ENCODE assay signal across 11 cellular contexts in genomic region chr10:99276848-99277486, GRCh38. TPM values are rescaled to one million over a fixed set of nuclear protein-coding genes. Genes with fewer than 3 reads are reported as not detected.
DNase-seq lines count a peak whose midpoint lies in the region; ATAC-seq and TF ChIP-seq lines count a peak whose summit lies in the region.
"Had no signal": no experiment of that assay in that cellular context is flagged by ENCODE, and none has a peak within 500 bp of the region (broad histone marks: within the 10 kb centered on the region; RNA-seq: fewer than 3 reads in every experiment).

No MANE protein-coding gene starts in this region.

- no peaks in the 10 kb centered on the region for H3K27me3 ChIP-seq in PC-3 (ENCODE audit: low read length)
- no peaks in the 10 kb centered on the region for H3K27me3 ChIP-seq in testis
- H3K27me3 ChIP-seq: pancreas had no signal

- WGBS in testis, 2 donors, result 39 to 46% methylated on average over 6 of the region's 6 CpGs

- intact Hi-C loops in PC-3 (cut with micrococcal nuclease) (loop anchor here (2.0 to 10.0 kb wide), 3 partner anchors 422 to 810 kb away; no protein-coding TSS in a partner anchor), testis (cut with DNase I; ENCODE audit: low total_unique reads) (no loop called here)

- TF ChIP-seq POLR2A in testis (IDR thresholded peaks at IDR 0.05), result no peak

- no peaks in the 10 kb centered on the region for H3F3A ChIP-seq in PC-3 (ENCODE audit: low read length, unreplicated experiment)

- H3K36me3 ChIP-seq in PC-3 (ENCODE audit: low read depth, low read length) (no peaks in the 10 kb centered on the region), testis (ENCODE audit: low read depth, missing control alignments) (no peaks in the 10 kb centered on the region)
- H3K36me3 ChIP-seq: pancreas had no signal

- CTCF ChIA-PET in PC-3 (lab: Charles Lee), result interaction anchor here (1.0 kb wide), 1 partner anchor 30 kb away, joined by 6 read pairs; no protein-coding TSS in a partner anchor

- TF ChIP-seq CTCF in AG09309 (IDR thresholded peaks at IDR 0.05; ENCODE audit: control insufficient read depth, insufficient read depth, low read depth, low read length, missing control alignments) (peak; percentile 31), PC-3 (conservative IDR thresholded peaks at IDR 0.05; ENCODE audit: low read depth, low read length) (peak; percentile 70), fibroblast of mammary gland (conservative IDR thresholded peaks at IDR 0.05; ENCODE audit: control insufficient read depth, insufficient read depth, low read depth, low read length) (peak; percentile 52), testis (IDR thresholded peaks at IDR 0.05) (peak in 1 of 3 experiments; percentile 18)

- H3K9me3 ChIP-seq in PC-3 (ENCODE audit: low read length), result no peaks in the 10 kb centered on the region
- no peaks in the 10 kb centered on the region for H3K9me3 ChIP-seq in testis
- H3K9me3 ChIP-seq: pancreas had no signal

- no peaks in the 10 kb centered on the region for H4K20me1 ChIP-seq in PC-3 (ENCODE audit: low read length)

- BruUV-seq in PC-3 (replicated peaks; lab: Mats Ljungman, UMichigan), result no TSS peak

- no peak overlapping the region for H3K9ac ChIP-seq in PC-3 (ENCODE audit: low read length)

- H3K4me3 ChIP-seq in AG09309 (ENCODE audit: control insufficient read depth, low read depth, low read length) (no peak overlapping the region), PC-3 (ENCODE audit: low read length) (no peak overlapping the region), fibroblast of mammary gland (ENCODE audit: control insufficient read depth, low read depth, low read length) (no peak overlapping the region), testis (no peak overlapping the region)
- H3K4me3 ChIP-seq: pancreas had no signal

- no peaks in the 10 kb centered on the region for H3K9me2 ChIP-seq in PC-3 (replicated peaks; ENCODE audit: low read length)

- no peak for ATAC-seq in PC-3
- no peak for ATAC-seq in GM19328 (IDR thresholded peaks at IDR 0.05; ENCODE audit: unreplicated experiment)
- no peak for ATAC-seq in GM21390 (IDR thresholded peaks at IDR 0.05; ENCODE audit: unreplicated experiment)

- DNase-seq in AG09309 (ENCODE audit: low read depth) (no peak), H4 (ENCODE audit: low spot score) (peak; percentile 10), PC-3 (peak; percentile 56), fibroblast of mammary gland (ENCODE audit: low read depth) (peak; percentile 43), GM19238 (ENCODE audit: insufficient read length, low spot score) (no peak), testis (no peak)
- DNase-seq: central memory CD4-positive, alpha-beta T cell; pancreas had no signal

- no peak overlapping the region for H2AFZ ChIP-seq in PC-3 (ENCODE audit: low read length)

- no peak overlapping the region for H3K4me2 ChIP-seq in PC-3 (ENCODE audit: low read length)

- H3K4me1 ChIP-seq in PC-3 (ENCODE audit: insufficient read depth, low read length) (peaks cover 22% of the 10 kb centered on the region), testis (no peaks in the 10 kb centered on the region)

- no peaks in the 10 kb centered on the region for H3K79me2 ChIP-seq in PC-3 (ENCODE audit: low read length)

- POLR2A ChIA-PET in PC-3 (lab: Charles Lee; ENCODE audit: unreplicated experiment), result no interaction called here

- H3K27ac ChIP-seq in PC-3 (ENCODE audit: low read length) (no peak overlapping the region), testis (no peak overlapping the region)
- H3K27ac ChIP-seq: pancreas had no signal

RNA-seq across cellular contexts. Expression of gene HPSE2, which starts 41.3 kb away (rescaled TPM):
- total RNA-seq in H4 (2014; rRNA removed; shearing (Covaris generic)), result not detected in 2 replicates
- total RNA-seq in PC-3 (2014; rRNA removed), result 0.15 TPM in 1 of 2 replicates, not detected in the other
- total RNA-seq in testis, result 1 to 10 TPM; 1.7 to 2.5 TPM
- polyA plus RNA-seq in testis (ENCODE audit: insufficient read depth, low read depth, low replicate concordance), result 4.1 TPM
- total RNA-seq: T-helper 1 cell treated with Interleukin-12 subunit alpha and Interleukin-12 subunit beta and Interleukin-4 antibody, amounts not matched to agents 30 ng/mL and 1 ng/mL, for 36 hours had no signal

RNA-seq across cellular contexts. Expression of gene CNNM1, which starts 52.2 kb away (rescaled TPM):
- not detected in 2 replicates for total RNA-seq in H4 (2014; rRNA removed; shearing (Covaris generic))
- total RNA-seq in PC-3 (2014; rRNA removed) (3.3 and 4.3 TPM in 2 replicates), testis (10 to 100 TPM; 51.9 to 53.8 TPM)
- polyA plus RNA-seq in testis (ENCODE audit: insufficient read depth, low read depth, low replicate concordance), result 29.0 TPM

Comparison
In these comparisons a context has a peak if more than half of its experiments do, and no peak if none do; other contexts are left out.
1. DNase-seq: peak in H4 (single experiment), PC-3 (single experiment) and fibroblast of mammary gland (single experiment); none in AG09309 (single experiment), GM19238 (single experiment) and testis (single experiment).
2. RNA of gene CNNM1, which starts 52.2 kb away (total RNA-seq): 51.9 to 53.8 TPM in testis; 3.3 to 4.3 TPM in PC-3 and not detected in H4; every median in the first group is over 10 times any median in the second.